ENCODE assay signal across 20 cellular contexts in the genomic region with DNA sequence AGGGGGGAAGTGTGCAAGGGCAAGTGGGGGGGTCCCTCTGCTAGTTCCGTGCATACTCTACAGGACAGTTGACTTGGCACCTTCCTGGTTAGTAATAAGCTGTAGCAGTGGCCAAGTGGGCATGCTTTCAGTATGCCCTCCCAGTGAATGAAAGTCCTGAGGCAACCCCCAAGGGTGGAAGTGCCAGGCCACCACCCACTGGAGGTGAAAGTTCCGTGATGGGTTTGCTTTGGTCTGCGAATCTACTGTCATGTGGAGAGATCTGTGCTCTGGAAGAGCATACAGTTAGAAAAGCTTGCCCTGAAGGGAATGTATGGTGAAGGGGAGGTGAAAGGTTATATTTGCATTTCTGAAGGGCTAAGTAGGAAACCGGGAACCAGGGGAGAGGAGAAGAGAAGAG. TPM values are rescaled to one million over a fixed set of nuclear protein-coding genes. Genes with fewer than 3 reads are reported as not detected.
DNase-seq lines count a peak whose midpoint lies in the region; ATAC-seq and TF ChIP-seq lines count a peak whose summit lies in the region.
"Had no signal": no experiment of that assay in that cellular context is flagged by ENCODE, and none has a peak within 500 bp of the region (broad histone marks: within the 10 kb centered on the region; RNA-seq: fewer than 3 reads in every experiment).

No MANE protein-coding gene starts in this region.

- no peak overlapping the region for H3K4me3 ChIP-seq in BLaER1 treated with 17β-estradiol and CSF1 and Interleukin-3, amounts not matched to agents 10 nM and 100 nM
- H3K4me3 ChIP-seq in GM23338 (peak overlapping the region; percentile 37; the same call in 1 of the 2 replicates), right lobe of liver (no peak overlapping the region)
- H3K4me3 ChIP-seq: SJCRH30 had no signal

- WGBS in right lobe of liver (ENCODE audit: insufficient coverage, low coverage, low lambda C conversion rate, missing lambda C conversion rate): 27% methylated on average over 4 of the region's 4 CpGs

- TF ChIP-seq POLR2A in right lobe of liver (IDR thresholded peaks at IDR 0.05): no peak

- no peak overlapping the region for H3K27ac Mint-ChIP-seq in GM23338
- no peak overlapping the region for H3K27ac Mint-ChIP-seq in activated CD4-positive, alpha-beta T cell treated with anti-CD3 and anti-CD28 coated beads, Interleukin-2, amount 10 ng/mL, durations not matched to agents 7 days and 5 days

- TF ChIP-seq CTCF in GM23338 (conservative IDR thresholded peaks at IDR 0.05; ENCODE audit: low read depth in 2 of 2) (no peak), VCaP (conservative IDR thresholded peaks at IDR 0.05) (no peak), right lobe of liver (IDR thresholded peaks at IDR 0.05) (no peak)

- H3K9me2 ChIP-seq in GM23338 (ENCODE audit: insufficient read depth): no peaks in the 10 kb centered on the region

- DNase-seq in GM23338 (ENCODE audit: low spot score) (no peak), right lobe of liver (no peak)
- no peak for DNase-seq in stimulated activated CD8-positive, alpha-beta memory T cell treated with anti-CD3 and anti-CD28 coated beads, Interleukin-4, amount 100 ng/mL, for 48 hours
- no peak for DNase-seq in activated CD4-positive, alpha-beta T cell treated with anti-CD3 and anti-CD28 coated beads, Interleukin-2, amount 10 ng/mL, durations not matched to agents 7 days and 5 days
- DNase-seq: AML-193, DMS79 treated with DMSO at 0.1 percent for 48 hours, NCI-H1417, NCI-H187 treated with DMSO at 0.1 percent for 48 hours, NCI-H226, NCI-H524, NCI-H82, PC-3, RPMI8226, SJCRH30 had no signal

- POLR2A ChIA-PET in activated CD4-positive, alpha-beta T cell treated with anti-CD3 and anti-CD28 coated beads, Interleukin-2, amount 10 ng/mL, durations not matched to agents 7 days and 5 days (lab: Charles Lee): no interaction called here

- no peaks in the 10 kb centered on the region for H3K27me3 ChIP-seq in BLaER1 treated with 17β-estradiol and CSF1 and Interleukin-3, amounts not matched to agents 10 nM and 100 nM
- H3K27me3 ChIP-seq in GM23338 (ENCODE audit: insufficient read depth): no peaks in the 10 kb centered on the region
- H3K27me3 ChIP-seq in right lobe of liver: no peaks in the 10 kb centered on the region
- H3K27me3 ChIP-seq: SJCRH30 had no signal

- H3K79me2 ChIP-seq in GM23338 (replicated peaks; ENCODE audit: insufficient read depth): peaks cover 50% of the 10 kb centered on the region

- CTCF ChIA-PET in activated CD4-positive, alpha-beta T cell treated with anti-CD3 and anti-CD28 coated beads, Interleukin-2, amount 10 ng/mL, durations not matched to agents 7 days and 5 days (lab: Charles Lee): interaction anchor here (0.7 to 5.4 kb wide), 5 partner anchors 8 to 326 kb away, joined by 3 to 32 read pairs (median 4); partner anchors contain the start of gene FXN

- H3K9ac ChIP-seq in BLaER1 treated with 17β-estradiol and CSF1 and Interleukin-3, amounts not matched to agents 10 nM and 100 nM: no peak overlapping the region

- peaks cover 25% of the 10 kb centered on the region for H3K36me3 Mint-ChIP-seq in GM23338 (ENCODE audit: low read depth)
- H3K36me3 Mint-ChIP-seq in activated CD4-positive, alpha-beta T cell treated with anti-CD3 and anti-CD28 coated beads, Interleukin-2, amount 10 ng/mL, durations not matched to agents 7 days and 5 days (ENCODE audit: low read depth): peaks cover 25% of the 10 kb centered on the region

- H3K4me3 Mint-ChIP-seq in GM23338: 0 out of 3 replicates have a peak overlapping the region, but pooled peaks have one; percentile 0
- H3K4me3 Mint-ChIP-seq in activated CD4-positive, alpha-beta T cell treated with anti-CD3 and anti-CD28 coated beads, Interleukin-2, amount 10 ng/mL, durations not matched to agents 7 days and 5 days: no peak overlapping the region

- peaks cover 9 to 64% (median 39%) of the 10 kb centered on the region in 11 experiments for H3K36me3 ChIP-seq in BLaER1 treated with 17β-estradiol and CSF1 and Interleukin-3, amounts not matched to agents 10 nM and 100 nM
- H3K36me3 ChIP-seq in GM23338 (ENCODE audit: insufficient read depth) (peaks cover 3% of the 10 kb centered on the region), right lobe of liver (peaks cover 0 to 18% (median 9%) of the 10 kb centered on the region in 4 donors)

- H3K4me1 Mint-ChIP-seq in GM23338: peaks cover 36% of the 10 kb centered on the region
- H3K4me1 Mint-ChIP-seq in activated CD4-positive, alpha-beta T cell treated with anti-CD3 and anti-CD28 coated beads, Interleukin-2, amount 10 ng/mL, durations not matched to agents 7 days and 5 days: peaks cover 38% of the 10 kb centered on the region

- H2AFZ ChIP-seq in GM23338: no peak overlapping the region

- peaks cover 12% of the 10 kb centered on the region for H3K27me3 Mint-ChIP-seq in GM23338 (ENCODE audit: insufficient read depth, low read depth, poor library complexity)
- H3K27me3 Mint-ChIP-seq in activated CD4-positive, alpha-beta T cell treated with anti-CD3 and anti-CD28 coated beads, Interleukin-2, amount 10 ng/mL, durations not matched to agents 7 days and 5 days: no peaks in the 10 kb centered on the region

- H3F3A ChIP-seq in GM23338 (replicated peaks; ENCODE audit: low read depth): peaks cover 5% of the 10 kb centered on the region; the same call in 1 of the 2 replicates

- peaks cover 24 to 36% (median 33%) of the 10 kb centered on the region in 10 experiments for H3K4me1 ChIP-seq in BLaER1 treated with 17β-estradiol and CSF1 and Interleukin-3, amounts not matched to agents 10 nM and 100 nM
- H3K4me1 ChIP-seq in GM23338 (ENCODE audit: insufficient read depth) (peaks cover 40% of the 10 kb centered on the region), right lobe of liver (peaks cover 0 to 8% (median 3%) of the 10 kb centered on the region in 4 donors)
- H3K4me1 ChIP-seq: SJCRH30 had no signal

- H3K9me3 ChIP-seq in BLaER1 treated with 17β-estradiol and CSF1 and Interleukin-3, amounts not matched to agents 10 nM and 100 nM (replicated peaks in 1 of 11): no peaks in the 10 kb centered on the region
- H3K9me3 ChIP-seq in right lobe of liver: no peaks in the 10 kb centered on the region
- H3K9me3 ChIP-seq: SJCRH30 had no signal

- H4K20me1 ChIP-seq in BLaER1 treated with 17β-estradiol and CSF1 and Interleukin-3, amounts not matched to agents 10 nM and 100 nM: peaks cover 0 to 79% (median 34%) of the 10 kb centered on the region in 11 experiments; a peak in 16 of 22 replicates
- peaks cover 8% of the 10 kb centered on the region for H4K20me1 ChIP-seq in GM23338 (replicated peaks; ENCODE audit: insufficient read depth)

- no peak overlapping the region for H3K27ac ChIP-seq in BLaER1 treated with 17β-estradiol and CSF1 and Interleukin-3, amounts not matched to agents 10 nM and 100 nM
- H3K27ac ChIP-seq in GM23338 (ENCODE audit: low read depth): peak overlapping the region; percentile 62
- H3K27ac ChIP-seq in VCaP: peak overlapping the region; percentile 54
- H3K27ac ChIP-seq in right lobe of liver: no peak overlapping the region
- H3K27ac ChIP-seq: SJCRH30 had no signal

- ATAC-seq in GM23338 (peak; percentile 57), right lobe of liver (peak; percentile 16 to 56 (median 29)), HG03196 (IDR thresholded peaks at IDR 0.05; ENCODE audit: unreplicated experiment) (no peak)
- ATAC-seq: HCT116, PC-3 had no signal

- no peaks in the 10 kb centered on the region for H3K9me3 Mint-ChIP-seq in GM23338
- H3K9me3 Mint-ChIP-seq in activated CD4-positive, alpha-beta T cell treated with anti-CD3 and anti-CD28 coated beads, Interleukin-2, amount 10 ng/mL, durations not matched to agents 7 days and 5 days: no peaks in the 10 kb centered on the region

- intact Hi-C loops in right lobe of liver (cut with DNase I): no loop called here

- H3K4me2 ChIP-seq in BLaER1 treated with 17β-estradiol and CSF1 and Interleukin-3, amounts not matched to agents 10 nM and 100 nM: peak overlapping the region in 8 of 11 experiments; percentile 12 to 36 (median 26); a peak in 10 of 22 replicates
- H3K4me2 ChIP-seq in GM23338: peak overlapping the region; percentile 73

TF ChIP-seq in GM23338, 12 proteins besides CTCF, POLR2A, EP300 and RAD21 (continues in another document):
- TF ChIP-seq POLR2AphosphoS5 (IDR thresholded peaks at IDR 0.05; ENCODE audit: low read depth) (no peak), ETS1 (IDR thresholded peaks at IDR 0.05) (no peak), ZNF114 (CRISPR knock-in tag; IDR thresholded peaks at IDR 0.05) (no peak), STAT1 (IDR thresholded peaks at IDR 0.05; ENCODE audit: unreplicated experiment) (no peak), ZNF331 (CRISPR knock-in tag; IDR thresholded peaks at IDR 0.05; ENCODE audit: low read depth) (no peak)

RNA-seq across cellular contexts. Expression of gene FXN, which starts 10.3 kb away (rescaled TPM):
- 17.8 and 26.1 TPM in 2 replicates for total RNA-seq in GM23338 (2014; rRNA removed; shearing (Covaris generic))
- 55.0 and 66.4 TPM in 2 replicates for polyA plus RNA-seq in GM23338 (2016; fragmentation: Nextera tagmentation; extraction: Ambion mirVana)
- 10 to 100 TPM; 12.5 to 30.4 (median 24.7) TPM for total RNA-seq in right lobe of liver
- total RNA-seq in activated CD4-positive, alpha-beta T cell treated with anti-CD3 and anti-CD28 coated beads, Interleukin-2, amount 10 ng/mL, durations not matched to agents 7 days and 5 days: 10 to 100 TPM; 27.2 to 32.0 TPM

RNA-seq across cellular contexts. Expression of gene PRKACG, which starts 31.9 kb away (rescaled TPM):
- total RNA-seq in GM23338 (2014; rRNA removed; shearing (Covaris generic)): not detected in 2 replicates
- polyA plus RNA-seq in GM23338 (2016; fragmentation: Nextera tagmentation; extraction: Ambion mirVana): not detected in 2 replicates
- total RNA-seq in right lobe of liver: not detected
- not detected for total RNA-seq in activated CD4-positive, alpha-beta T cell treated with anti-CD3 and anti-CD28 coated beads, Interleukin-2, amount 10 ng/mL, durations not matched to agents 7 days and 5 days
- total RNA-seq: G401, M059J, PC-3, SJCRH30 had no signal

Comparison
In these comparisons a context has a peak if more than half of its experiments do, and no peak if none do; other contexts are left out.
1. H3K27ac ChIP-seq: peak in GM23338 (single experiment) and VCaP (single experiment); none in BLaER1 treated with 17β-estradiol and CSF1 and Interleukin-3, amounts not matched to agents 10 nM and 100 nM (0 of 11) and right lobe of liver (0 of 3).